Comparison of ENCODE assay signal across 16 cellular contexts in genomic region chr2:62150597-62151305, GRCh38.
DNase-seq lines count a peak whose midpoint lies in the region; ATAC-seq and TF ChIP-seq lines count a peak whose summit lies in the region.
"Had no signal": no experiment of that assay in that cellular context is flagged by ENCODE, and none has a peak within 500 bp of the region (broad histone marks: within the 10 kb centered on the region; RNA-seq: fewer than 3 reads in every experiment).

No MANE protein-coding gene starts in this region.

- H3K27ac Mint-ChIP-seq in nephron progenitor cell = peak overlapping the region; percentile 52

- H3K27ac ChIP-seq in epithelial cell of prostate = peak overlapping the region; percentile 84
- H3K27ac ChIP-seq: ascending aorta, testis had no signal

- H3K4me3 Mint-ChIP-seq in nephron progenitor cell = no peak overlapping the region

- H3K4me1 Mint-ChIP-seq in nephron progenitor cell = peaks cover 6% of the 10 kb centered on the region

- peaks cover 3% of the 10 kb centered on the region for H3K27me3 Mint-ChIP-seq in nephron progenitor cell (ENCODE audit: low read depth, poor library complexity)

- ATAC-seq in GM21423 (IDR thresholded peaks at IDR 0.05; ENCODE audit: unreplicated experiment) (no peak), HG02938 (IDR thresholded peaks at IDR 0.05; ENCODE audit: unreplicated experiment) (no peak)
- ATAC-seq: sciatic nerve had no signal

- no peak overlapping the region for H3K4me3 ChIP-seq in GM12865 (ENCODE audit: low read depth, low read length)
- H3K4me3 ChIP-seq: ascending aorta, testis had no signal

- TF ChIP-seq CTCF in GM12865 (IDR thresholded peaks at IDR 0.05; ENCODE audit: insufficient read depth, low read depth, low read length, missing control alignments) (no peak), nephron progenitor cell (IDR thresholded peaks at IDR 0.05) (no peak)

- peaks cover 12% of the 10 kb centered on the region for H3K36me3 Mint-ChIP-seq in nephron progenitor cell (ENCODE audit: low read depth)

- DNase-seq in GM12865 (ENCODE audit: low read depth) (peak; percentile 47), NCI-H226 (peak; percentile 53), epithelial cell of prostate (ENCODE audit: low read depth, low spot score) (no peak), nephron progenitor cell (no peak), DMS 273 treated with DMSO at 0.1 percent for 48 hours (lab: John Stamatoyannopoulos, UW) (no peak)
- DNase-seq in activated naive CD4-positive, alpha-beta T cell treated with anti-CD3 and anti-CD28 coated beads, Interleukin-2, amount 50 U/mL, for 16 hours = no peak
- DNase-seq: activated gamma-delta T cell treated with Interleukin-2 at 50 U/mL for 16 hours; COR-L47; NCI-H774; stimulated activated CD4-positive, alpha-beta T cell treated with anti-CD3 and anti-CD28 coated beads, Interleukin-2, amount 100 ng/mL, for 48 hours; T-helper 1 cell; testis had no signal

- H3K9me3 Mint-ChIP-seq in nephron progenitor cell = peaks cover 16% of the 10 kb centered on the region

Comparison
In these comparisons a context has a peak if more than half of its experiments do, and no peak if none do; other contexts are left out.
1. DNase-seq: peak in GM12865 (single experiment) and NCI-H226 (single experiment); none in epithelial cell of prostate (single experiment), nephron progenitor cell (single experiment), DMS 273 treated with DMSO at 0.1 percent for 48 hours (single experiment) and activated naive CD4-positive, alpha-beta T cell treated with anti-CD3 and anti-CD28 coated beads, Interleukin-2, amount 50 U/mL, for 16 hours (single experiment).